Comparison of ENCODE assay signal across 20 cellular contexts in the genomic region with DNA sequence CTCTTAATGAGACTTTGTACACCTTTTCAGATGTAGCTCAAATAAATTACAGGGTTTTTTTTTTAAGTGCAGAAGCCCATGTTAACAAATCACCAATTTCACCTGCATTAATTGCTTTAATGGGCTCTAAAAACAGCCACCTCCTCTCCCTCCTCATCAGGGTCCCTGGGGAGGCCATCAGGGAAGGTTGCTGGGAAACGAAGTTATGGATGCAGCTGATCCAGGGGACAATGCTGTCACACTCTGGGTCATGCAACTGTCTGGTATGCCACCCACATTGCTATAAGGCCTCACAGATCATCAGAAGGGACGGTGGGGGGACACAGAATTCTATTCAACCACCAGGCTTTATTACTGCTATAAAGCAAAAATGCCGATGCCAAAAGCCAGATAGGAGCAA.
"Had no signal": no experiment of that assay in that cellular context is flagged by ENCODE, and none has a peak within 500 bp of the region (broad histone marks: within the 10 kb centered on the region; RNA-seq: fewer than 3 reads in every experiment).

No MANE protein-coding gene starts in this region.

- H3K4me3 Mint-ChIP-seq: activated CD4-positive, alpha-beta T cell treated with anti-CD3 and anti-CD28 coated beads for 36 hours; activated T-helper 1 cell treated with anti-CD3 and anti-CD28 coated beads, Interleukin-12 subunit alpha, Interleukin-12 subunit beta, Interleukin-2, Interleukin-4 antibody, amounts not matched to agents 30 ng/mL and 10 ng/mL and 1 ng/mL, durations not matched to agents 14 hours and 24 hours and 36 hours; effector memory CD8-positive, alpha-beta T cell; naive thymus-derived CD4-positive, alpha-beta T cell; stimulated activated naive B cell treated with anti-CD40 and anti-IgM and Interleukin-4, amounts not matched to agents 10 μg/mL and 1 μg/mL and 100 μg/mL, for 72 hours; WTC11 had no signal

- FAIRE-seq: TTC549 had no signal

- H3K36me3 Mint-ChIP-seq: activated naive CD4-positive, alpha-beta T cell treated with anti-CD3 and anti-CD28 coated beads, Interleukin-2, amount 50 U/mL, for 72 hours; naive thymus-derived CD4-positive, alpha-beta T cell; WTC11 had no signal

- H3K27ac Mint-ChIP-seq: activated CD4-positive, alpha-beta T cell treated with anti-CD3 and anti-CD28 coated beads for 36 hours; activated naive CD4-positive, alpha-beta T cell treated with anti-CD3 and anti-CD28 coated beads, Interleukin-2, amount 50 U/mL, for 72 hours; activated T-helper 1 cell treated with anti-CD3 and anti-CD28 coated beads, Interleukin-12 subunit alpha, Interleukin-12 subunit beta, Interleukin-2, Interleukin-4 antibody, amounts not matched to agents 30 ng/mL and 10 ng/mL and 1 ng/mL, durations not matched to agents 14 hours and 24 hours and 36 hours; stimulated activated naive B cell treated with anti-CD40 and anti-IgM and Interleukin-4, amounts not matched to agents 10 μg/mL and 1 μg/mL and 100 μg/mL, for 72 hours; WTC11 had no signal

- H3K9me3 ChIP-seq: ovary, sigmoid colon, thoracic aorta, upper lobe of left lung had no signal

- H3K36me3 ChIP-seq: cardiac muscle cell, ovary, sigmoid colon, thoracic aorta, upper lobe of left lung had no signal

- H3K27me3 Mint-ChIP-seq: activated CD4-positive, alpha-beta T cell treated with anti-CD3 and anti-CD28 coated beads for 36 hours; effector memory CD8-positive, alpha-beta T cell had no signal

- H3K9me3 Mint-ChIP-seq: activated naive CD4-positive, alpha-beta T cell treated with anti-CD3 and anti-CD28 coated beads, Interleukin-2, amount 50 U/mL, for 72 hours; activated T-helper 1 cell treated with anti-CD3 and anti-CD28 coated beads, Interleukin-12 subunit alpha, Interleukin-12 subunit beta, Interleukin-2, Interleukin-4 antibody, amounts not matched to agents 30 ng/mL and 10 ng/mL and 1 ng/mL, durations not matched to agents 14 hours and 24 hours and 36 hours; effector memory CD8-positive, alpha-beta T cell; stimulated activated naive B cell treated with anti-CD40 and anti-IgM and Interleukin-4, amounts not matched to agents 10 μg/mL and 1 μg/mL and 100 μg/mL, for 72 hours; WTC11 had no signal

- H3K27ac ChIP-seq: cardiac muscle cell, hepatocyte, ovary, sigmoid colon, thoracic aorta, upper lobe of left lung had no signal

- H3K4me1 ChIP-seq: upper lobe of left lung had no signal

- H3K4me3 ChIP-seq: cardiac muscle cell, hepatocyte, ovary, sigmoid colon, thoracic aorta, upper lobe of left lung had no signal

- ATAC-seq: activated CD4-positive, alpha-beta T cell treated with anti-CD3 and anti-CD28 coated beads for 36 hours; activated naive CD4-positive, alpha-beta T cell treated with anti-CD3 and anti-CD28 coated beads, Interleukin-2, amount 50 U/mL, for 72 hours; effector memory CD8-positive, alpha-beta T cell; naive thymus-derived CD4-positive, alpha-beta T cell; stimulated activated naive B cell treated with anti-CD40 and anti-IgM and Interleukin-4, amounts not matched to agents 10 μg/mL and 1 μg/mL and 100 μg/mL, for 72 hours had no signal

- DNase-seq: activated CD4-positive, alpha-beta T cell treated with anti-CD3 and anti-CD28 coated beads for 36 hours; activated CD4-positive, alpha-beta T cell treated with anti-CD3 and anti-CD28 coated beads, Interleukin-2, amount 50 U/mL, for 48 hours; activated gamma-delta T cell treated with Interleukin-2 at 50 U/mL for 16 hours; activated T-cell treated with anti-CD3 and anti-CD28 coated beads for 4 hours; effector memory CD8-positive, alpha-beta T cell; mesenchymal stem cell; naive thymus-derived CD4-positive, alpha-beta T cell; ovary; sigmoid colon; stimulated activated CD4-positive, alpha-beta T cell treated with anti-CD3 and anti-CD28 coated beads, Interleukin-4, amount 100 ng/mL, for 4 hours; stimulated activated naive B cell treated with anti-CD40 and anti-IgM and Interleukin-4, amounts not matched to agents 10 μg/mL and 1 μg/mL and 100 μg/mL, for 72 hours; T-helper 2 cell had no signal
